In genomic region chr4:43374352-43374751, GRCh38 we compare ENCODE assay signal across 18 cellular contexts.
DNase-seq lines count a peak whose midpoint lies in the region; ATAC-seq and TF ChIP-seq lines count a peak whose summit lies in the region.
"Had no signal": no experiment of that assay in that cellular context is flagged by ENCODE, and none has a peak within 500 bp of the region (broad histone marks: within the 10 kb centered on the region; RNA-seq: fewer than 3 reads in every experiment).

No MANE protein-coding gene starts in this region.

- BruUV-seq in mammary epithelial cell (replicated peaks; lab: Mats Ljungman, UMichigan) (no TSS peak), MCF 10A (replicated peaks; lab: Mats Ljungman, UMichigan) (no TSS peak)

- no peak overlapping the region for H3K9ac ChIP-seq in mammary epithelial cell (ENCODE audit: insufficient read depth, low read length)

- H4K20me1 ChIP-seq in mammary epithelial cell (ENCODE audit: insufficient read depth, low read length): no peaks in the 10 kb centered on the region

- POLR2A ChIA-PET in MCF 10A (lab: Yijun Ruan, JAX): interaction anchor here (0.6 kb wide), 1 partner anchor 12 kb away, joined by 3 read pairs; no protein-coding TSS in a partner anchor

- H3K27ac ChIP-seq in mammary epithelial cell (ENCODE audit: insufficient read depth, low read depth, low read length): no peak overlapping the region
- H3K27ac ChIP-seq: SJSA1 had no signal

- H3K27me3 Mint-ChIP-seq in MCF 10A (ENCODE audit: insufficient read depth, unreplicated experiment): no peaks in the 10 kb centered on the region

- no peak overlapping the region for H2AFZ ChIP-seq in mammary epithelial cell (ENCODE audit: low read depth, low read length)

- dilution Hi-C loops in mammary epithelial cell (cut with HindIII; ENCODE audit: low sequenced_read_pairs): no loop called here

- no peak for ATAC-seq in SK-N-SH treated with all-trans-retinoic acid at 6 μM for 48 hours

- H3K79me2 ChIP-seq in mammary epithelial cell (ENCODE audit: insufficient read depth, low read length): no peaks in the 10 kb centered on the region

- peaks cover 5% of the 10 kb centered on the region for H3K36me3 Mint-ChIP-seq in MCF 10A (ENCODE audit: insufficient read depth, unreplicated experiment)

- no peak for TF ChIP-seq CTCF in mammary epithelial cell (conservative IDR thresholded peaks at IDR 0.05 in 1 of 2, IDR thresholded peaks at IDR 0.05 in 1 of 2; ENCODE audit: extremely low read depth in 1 of 2, insufficient read depth in 1 of 2, low read depth in 1 of 2, low read length in 2 of 2)
- no peak for TF ChIP-seq CTCF in MCF 10A (IDR thresholded peaks at IDR 0.05; ENCODE audit: unreplicated experiment)

- no peaks in the 10 kb centered on the region for H3K36me3 ChIP-seq in mammary epithelial cell (ENCODE audit: insufficient read depth, low read length)
- H3K36me3 ChIP-seq: SJSA1 had no signal

- H3K27ac Mint-ChIP-seq in MCF 10A (ENCODE audit: low read depth, unreplicated experiment): no peak overlapping the region

- H3K4me3 ChIP-seq in mammary epithelial cell (replicated peaks in 1 of 3; ENCODE audit: insufficient read depth in 1 of 3, low read depth in 2 of 3, low read length in 3 of 3): no peak overlapping the region
- H3K4me3 ChIP-seq: SJSA1 had no signal

- CTCF ChIA-PET in mammary epithelial cell (lab: Charles Lee; ENCODE audit: low non-redundant PET) (no interaction called here), MCF 10A (lab: Yijun Ruan, JAX) (no interaction called here)

- H3K4me3 Mint-ChIP-seq in MCF 10A (ENCODE audit: unreplicated experiment): no peak overlapping the region

- WGBS in mammary epithelial cell (ENCODE audit: low coverage, missing lambda C conversion rate): 100% methylated on average over 1 of the region's 1 CpG

- DNase-seq in mammary epithelial cell (peak; percentile 32), MCF 10A (ENCODE audit: unreplicated experiment) (no peak), NCI-H524 treated with DMSO at 0.1 percent for 48 hours (lab: John Stamatoyannopoulos, UW) (peak; percentile 44), astrocyte of the hippocampus (ENCODE audit: low read depth, low spot score) (peak; percentile 16), GDM1 (lab: John Stamatoyannopoulos, UW) (no peak), SW 1271 (lab: John Stamatoyannopoulos, UW) (no peak)
- DNase-seq in activated naive CD4-positive, alpha-beta T cell (lab: John Stamatoyannopoulos, UW): no peak
- DNase-seq: 8988T, ACHN, KBM-7, MM.1S, NCI-H187, NCI-H2081 treated with DMSO at 0.1 percent for 48 hours, NCI-H526, Right ventricle myocardium superior, RPMI8226 had no signal

- no peak overlapping the region for H3K4me2 ChIP-seq in mammary epithelial cell (ENCODE audit: insufficient read depth, low read depth, low read length)

- H3K27me3 ChIP-seq in mammary epithelial cell (ENCODE audit: insufficient read depth, low read length): no peaks in the 10 kb centered on the region
- H3K27me3 ChIP-seq: SJSA1 had no signal

- H3K9me3 ChIP-seq in mammary epithelial cell (replicated peaks; ENCODE audit: insufficient read depth, low read length): no peaks in the 10 kb centered on the region
- H3K9me3 ChIP-seq: SJSA1 had no signal

- in situ Hi-C loops in mammary epithelial cell (cut with MboI; ENCODE audit: low sequenced_read_pairs in 2 of 2): no loop called here

- H3K4me1 ChIP-seq in mammary epithelial cell (ENCODE audit: insufficient read depth, low read length): no peaks in the 10 kb centered on the region
- H3K4me1 ChIP-seq: SJSA1 had no signal

- no peaks in the 10 kb centered on the region for H3K9me3 Mint-ChIP-seq in MCF 10A (ENCODE audit: unreplicated experiment)

- intact Hi-C loops in mammary epithelial cell (cut with micrococcal nuclease) (no loop called here), MCF 10A (cut with micrococcal nuclease) (no loop called here)

- H3K4me1 Mint-ChIP-seq in MCF 10A (ENCODE audit: insufficient read depth, unreplicated experiment): no peaks in the 10 kb centered on the region

TF ChIP-seq in SK-N-SH treated with all-trans-retinoic acid at 6 μM for 48 hours, 23 proteins besides CTCF, POLR2A, EP300 and RAD21:
- TF ChIP-seq TSHZ2 (CRISPR knock-in tag; IDR thresholded peaks at IDR 0.05): no peak
- TF ChIP-seq, protein P1, sequence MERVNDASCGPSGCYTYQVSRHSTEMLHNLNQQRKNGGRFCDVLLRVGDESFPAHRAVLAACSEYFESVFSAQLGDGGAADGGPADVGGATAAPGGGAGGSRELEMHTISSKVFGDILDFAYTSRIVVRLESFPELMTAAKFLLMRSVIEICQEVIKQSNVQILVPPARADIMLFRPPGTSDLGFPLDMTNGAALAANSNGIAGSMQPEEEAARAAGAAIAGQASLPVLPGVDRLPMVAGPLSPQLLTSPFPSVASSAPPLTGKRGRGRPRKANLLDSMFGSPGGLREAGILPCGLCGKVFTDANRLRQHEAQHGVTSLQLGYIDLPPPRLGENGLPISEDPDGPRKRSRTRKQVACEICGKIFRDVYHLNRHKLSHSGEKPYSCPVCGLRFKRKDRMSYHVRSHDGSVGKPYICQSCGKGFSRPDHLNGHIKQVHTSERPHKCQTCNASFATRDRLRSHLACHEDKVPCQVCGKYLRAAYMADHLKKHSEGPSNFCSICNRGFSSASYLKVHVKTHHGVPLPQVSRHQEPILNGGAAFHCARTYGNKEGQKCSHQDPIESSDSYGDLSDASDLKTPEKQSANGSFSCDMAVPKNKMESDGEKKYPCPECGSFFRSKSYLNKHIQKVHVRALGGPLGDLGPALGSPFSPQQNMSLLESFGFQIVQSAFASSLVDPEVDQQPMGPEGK (CRISPR knock-in tag; IDR thresholded peaks at IDR 0.05; ENCODE audit: borderline replicate concordance): no peak
- TF ChIP-seq ISL1 (CRISPR knock-in tag; IDR thresholded peaks at IDR 0.05): no peak
- TF ChIP-seq, protein P2, sequence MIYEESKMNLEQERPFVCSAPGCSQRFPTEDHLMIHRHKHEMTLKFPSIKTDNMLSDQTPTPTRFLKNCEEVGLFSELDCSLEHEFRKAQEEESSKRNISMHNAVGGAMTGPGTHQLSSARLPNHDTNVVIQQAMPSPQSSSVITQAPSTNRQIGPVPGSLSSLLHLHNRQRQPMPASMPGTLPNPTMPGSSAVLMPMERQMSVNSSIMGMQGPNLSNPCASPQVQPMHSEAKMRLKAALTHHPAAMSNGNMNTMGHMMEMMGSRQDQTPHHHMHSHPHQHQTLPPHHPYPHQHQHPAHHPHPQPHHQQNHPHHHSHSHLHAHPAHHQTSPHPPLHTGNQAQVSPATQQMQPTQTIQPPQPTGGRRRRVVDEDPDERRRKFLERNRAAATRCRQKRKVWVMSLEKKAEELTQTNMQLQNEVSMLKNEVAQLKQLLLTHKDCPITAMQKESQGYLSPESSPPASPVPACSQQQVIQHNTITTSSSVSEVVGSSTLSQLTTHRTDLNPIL (CRISPR knock-in tag; IDR thresholded peaks at IDR 0.05; ENCODE audit: low read depth): no peak
- no peak for TF ChIP-seq BACH2 (CRISPR knock-in tag; IDR thresholded peaks at IDR 0.05; ENCODE audit: borderline replicate concordance)
- TF ChIP-seq ZNF565 (CRISPR knock-in tag; conservative IDR thresholded peaks at IDR 0.05; ENCODE audit: low read depth): no peak

Comparison
In these comparisons a context has a peak if more than half of its experiments do, and no peak if none do; other contexts are left out.
1. DNase-seq: peak in mammary epithelial cell (single experiment), NCI-H524 treated with DMSO at 0.1 percent for 48 hours (single experiment) and astrocyte of the hippocampus (single experiment); none in MCF 10A (single experiment), activated naive CD4-positive, alpha-beta T cell (0 of 4), GDM1 (single experiment) and SW 1271 (0 of 2).